In the genomic region with DNA sequence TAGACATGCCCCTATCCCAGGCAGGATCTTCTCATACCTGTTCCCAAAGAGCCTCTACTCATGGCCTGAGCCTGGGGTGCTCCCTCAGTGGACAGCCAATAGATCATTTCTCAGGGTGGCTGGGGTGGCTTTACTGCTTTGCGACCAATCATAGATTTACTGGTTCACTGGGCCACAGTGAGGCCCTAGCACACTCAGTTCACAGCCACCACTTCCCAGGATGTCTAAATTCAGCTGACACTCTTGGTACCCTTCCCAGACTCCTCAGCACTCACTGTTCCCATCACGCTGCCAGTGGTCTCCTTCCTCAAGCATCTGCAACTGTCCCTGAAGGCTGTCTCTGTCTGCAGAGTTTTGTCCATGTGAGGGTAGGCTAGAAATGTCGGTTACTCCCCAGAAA, we compare ENCODE assay signal across 26 cellular contexts. TPM values are rescaled to one million over a fixed set of nuclear protein-coding genes. Genes with fewer than 3 reads are reported as not detected.
DNase-seq lines count a peak whose midpoint lies in the region; ATAC-seq, FAIRE-seq and TF ChIP-seq lines count a peak whose summit lies in the region.
"Had no signal": no experiment of that assay in that cellular context is flagged by ENCODE, and none has a peak within 500 bp of the region (broad histone marks: within the 10 kb centered on the region; RNA-seq: fewer than 3 reads in every experiment).

No MANE protein-coding gene starts in this region.

- H3K27me3 ChIP-seq in right atrium auricular region (no peaks in the 10 kb centered on the region), gastrocnemius medialis (no peaks in the 10 kb centered on the region)

- H3K36me3 ChIP-seq in right atrium auricular region (no peaks in the 10 kb centered on the region), gastrocnemius medialis (no peaks in the 10 kb centered on the region)

- TF ChIP-seq POLR2A in gastrocnemius medialis (IDR thresholded peaks at IDR 0.05): no peak

- no peak overlapping the region for H3K27ac ChIP-seq in coronary artery
- no peak overlapping the region for H3K27ac ChIP-seq in right atrium auricular region
- H3K27ac ChIP-seq in gastrocnemius medialis: peak overlapping the region in 1 of 4 donors; percentile 38
- H3K27ac ChIP-seq: C4-2B, HL-60, RWPE1 had no signal

- H3K4me3 ChIP-seq in coronary artery (no peak overlapping the region), right atrium auricular region (no peak overlapping the region), gastrocnemius medialis (no peak overlapping the region)
- H3K4me3 ChIP-seq: K562 had no signal

- peak; percentile 27 to 77 for ATAC-seq in gastrocnemius medialis
- ATAC-seq: HepG2, K562, SK-N-SH treated with all-trans-retinoic acid at 6 μM for 48 hours had no signal

- peak; percentile 50 for DNase-seq in Ammon's horn (ENCODE audit: low spot score)
- peak; percentile 54 for DNase-seq in coronary artery (ENCODE audit: low spot score)
- peak; percentile 57 for DNase-seq in right atrium auricular region (ENCODE audit: low spot score)
- DNase-seq in gastrocnemius medialis: peak; percentile 21 to 27
- no peak for DNase-seq in NCI-H774 (lab: John Stamatoyannopoulos, UW)
- DNase-seq in GM19239 (ENCODE audit: insufficient read length, low spot score): no peak
- no peak for DNase-seq in NCI-H1092 (lab: John Stamatoyannopoulos, UW)
- DNase-seq: AML-193; Calu3; CD8-positive, alpha-beta memory T cell; DMS153; GOT3; MM.1S; NCI-H1048; NCI-H1436; NCI-H187 treated with DMSO at 0.1 percent for 48 hours; NCI-H510A treated with DMSO at 0.1 percent for 48 hours; NCI-H748 treated with DMSO at 0.1 percent for 48 hours; NK-92 treated with Interleukin-12 subunit alpha and Interleukin-12 subunit beta, amount 100 ng/mL, for 24 hours had no signal

- TF ChIP-seq CTCF in coronary artery (IDR thresholded peaks at IDR 0.05) (no peak), right atrium auricular region (IDR thresholded peaks at IDR 0.05) (no peak), gastrocnemius medialis (IDR thresholded peaks at IDR 0.05 in 4 of 5, conservative IDR thresholded peaks at IDR 0.05 in 1 of 5) (no peak)

- in situ Hi-C loops in gastrocnemius medialis (cut with MboI; ENCODE audit: low sequenced_read_pairs in 4 of 4): loop anchor here in 3 of 4 donors (5.0 to 10.0 kb wide), 2 partner anchors 101 to 103 kb away; no protein-coding TSS in a partner anchor

- H3K4me1 ChIP-seq in right atrium auricular region (peaks cover 0 to 14% of the 10 kb centered on the region in 2 donors), gastrocnemius medialis (no peaks in the 10 kb centered on the region)

- H3K9me3 ChIP-seq in right atrium auricular region: no peaks in the 10 kb centered on the region
- no peaks in the 10 kb centered on the region for H3K9me3 ChIP-seq in gastrocnemius medialis

- intact Hi-C loops in gastrocnemius medialis (cut with DNase I; ENCODE audit: low total_unique reads): no loop called here

- FAIRE-seq in GM19239 (lab: Jason Lieb, UNC): no peak
- FAIRE-seq: GM12891, HepG2 had no signal

RNA-seq across cellular contexts. Expression of a gene that starts 50.6 kb away (rescaled TPM):
- 1 to 10 TPM; 1.8 to 5.7 TPM for total RNA-seq in right atrium auricular region
- total RNA-seq in gastrocnemius medialis: under 1 TPM in 3 of 4 donors, not detected in 1; 0.69 to 0.92 (median 0.72) TPM
- total RNA-seq: CD8-positive, alpha-beta memory T cell had no signal

Comparison
In these comparisons a context has a peak if more than half of its experiments do, and no peak if none do; other contexts are left out.
1. DNase-seq: peak in Ammon's horn (single experiment), coronary artery (single experiment), right atrium auricular region (single experiment) and gastrocnemius medialis (2 of 2); none in NCI-H774 (single experiment), GM19239 (single experiment) and NCI-H1092 (single experiment).